ENCODE assay signal across 25 cellular contexts in genomic region chr14:69886843-69887242, GRCh38. TPM values are rescaled to one million over a fixed set of nuclear protein-coding genes. Genes with fewer than 3 reads are reported as not detected.
DNase-seq lines count a peak whose midpoint lies in the region; ATAC-seq, FAIRE-seq and TF ChIP-seq lines count a peak whose summit lies in the region.
"Had no signal": no experiment of that assay in that cellular context is flagged by ENCODE, and none has a peak within 500 bp of the region (broad histone marks: within the 10 kb centered on the region; RNA-seq: fewer than 3 reads in every experiment).

No MANE protein-coding gene starts in this region.

- DNase-seq in A549 (ENCODE audit: low read depth in 1 of 2, low spot score in 1 of 2): no peak
- DNase-seq in astrocyte of the spinal cord (ENCODE audit: low read depth, low spot score): peak; percentile 78
- DNase-seq in foreskin keratinocyte: peak in 1 of 2 donors; percentile 61
- no peak for DNase-seq in ecto neural progenitor cell (ENCODE audit: low spot score)
- DNase-seq in immature natural killer cell: no peak
- DNase-seq: activated CD4-positive, alpha-beta T cell treated with anti-CD3 and anti-CD28 coated beads for 48 hours; activated CD8-positive, alpha-beta memory T cell treated with anti-CD3 and anti-CD28 coated beads, Interleukin-2, amount 10 ng/mL, durations not matched to agents 7 days and 5 days; amniotic stem cell; DND-41; mesendoderm; NCI-H1417; NCI-H2171; NCI-H748 treated with DMSO at 0.1 percent for 48 hours; posterior cingulate gyrus; Right ventricle myocardium superior; small intestine; stimulated activated CD4-positive, alpha-beta T cell treated with anti-CD3 and anti-CD28 coated beads, Interleukin-4, amount 100 ng/mL, for 24 hours had no signal

- no peaks in the 10 kb centered on the region for H3K36me3 Mint-ChIP-seq in immature natural killer cell
- H3K36me3 Mint-ChIP-seq: activated CD8-positive, alpha-beta memory T cell treated with anti-CD3 and anti-CD28 coated beads, Interleukin-2, amount 10 ng/mL, durations not matched to agents 7 days and 5 days; natural killer cell treated with Interleukin-12 subunit alpha and Interleukin-12 subunit beta and Interleukin-15 and Interleukin-18, amount 100 ng/mL, for 72 hours had no signal

- no peak for FAIRE-seq in A549 (lab: Jason Lieb, UNC)
- FAIRE-seq: frontal cortex, small intestine had no signal

- H3K4me2 ChIP-seq in A549: peak overlapping the region; percentile 47
- H3K4me2 ChIP-seq: KMS-11 had no signal

- no peak for ATAC-seq in A549
- peak; percentile 67 for ATAC-seq in foreskin keratinocyte
- no peak for ATAC-seq in GM21619 (IDR thresholded peaks at IDR 0.05; ENCODE audit: unreplicated experiment)
- ATAC-seq in activated CD4-positive, CD25-positive, alpha-beta regulatory T cell treated with anti-CD3 and anti-CD28 coated beads, Interleukin-2, amount 50 U/mL, for 24 hours: no peak
- ATAC-seq: activated CD8-positive, alpha-beta memory T cell treated with anti-CD3 and anti-CD28 coated beads, Interleukin-2, amount 10 ng/mL, durations not matched to agents 7 days and 5 days; activated T-helper 17 cell treated with anti-CD3 and anti-CD28 coated beads, Interleukin-2, amount 50 U/mL, for 72 hours; natural killer cell treated with Interleukin-12 subunit alpha and Interleukin-12 subunit beta and Interleukin-15 and Interleukin-18, amount 100 ng/mL, for 72 hours had no signal

- H3K27ac Mint-ChIP-seq in immature natural killer cell: no peak overlapping the region
- H3K27ac Mint-ChIP-seq: activated CD8-positive, alpha-beta memory T cell treated with anti-CD3 and anti-CD28 coated beads, Interleukin-2, amount 10 ng/mL, durations not matched to agents 7 days and 5 days; activated T-helper 17 cell treated with anti-CD3 and anti-CD28 coated beads, Interleukin-2, amount 50 U/mL, for 72 hours; natural killer cell treated with Interleukin-12 subunit alpha and Interleukin-12 subunit beta and Interleukin-15 and Interleukin-18, amount 100 ng/mL, for 72 hours had no signal

- TF ChIP-seq POLR2A in A549 (IDR thresholded peaks at IDR 0.05; ENCODE audit: low read length): no peak

- H3K4me1 ChIP-seq in A549: peaks cover 29% of the 10 kb centered on the region
- peaks cover 24% of the 10 kb centered on the region for H3K4me1 ChIP-seq in HEK293 (ENCODE audit: control insufficient read depth, insufficient read depth, low read length)
- H3K4me1 ChIP-seq in foreskin keratinocyte: peaks cover 41% of the 10 kb centered on the region

- no peaks in the 10 kb centered on the region for H3K4me1 Mint-ChIP-seq in immature natural killer cell
- H3K4me1 Mint-ChIP-seq: activated CD8-positive, alpha-beta memory T cell treated with anti-CD3 and anti-CD28 coated beads, Interleukin-2, amount 10 ng/mL, durations not matched to agents 7 days and 5 days; activated T-helper 17 cell treated with anti-CD3 and anti-CD28 coated beads, Interleukin-2, amount 50 U/mL, for 72 hours had no signal

- 56% methylated on average over 1 of the region's 1 CpG for WGBS in A549 (ENCODE audit: missing lambda C conversion rate)

- TF ChIP-seq EP300 in A549 (IDR thresholded peaks at IDR 0.05): no peak

- H3K4me3 ChIP-seq in A549: no peak overlapping the region
- H3K4me3 ChIP-seq in HEK293 (ENCODE audit: low read depth, low read length): no peak overlapping the region
- no peak overlapping the region for H3K4me3 ChIP-seq in astrocyte of the spinal cord (ENCODE audit: low read depth, low read length)

- no peaks in the 10 kb centered on the region; a peak in 1 of 3 replicates for H3K36me3 ChIP-seq in HEK293 (ENCODE audit: control insufficient read depth in 2 of 2, insufficient read depth in 1 of 2, low read length in 2 of 2)

- H3K27ac ChIP-seq in A549: peak overlapping the region; percentile 47 to 55
- no peak overlapping the region for H3K27ac ChIP-seq in HEK293 (ENCODE audit: extremely low read depth, low read depth, low read length)
- peak overlapping the region; percentile 67 for H3K27ac ChIP-seq in foreskin keratinocyte
- H3K27ac ChIP-seq: KMS-11 had no signal

- in situ Hi-C loops in astrocyte of the spinal cord (cut with HindIII; ENCODE audit: low sequenced_read_pairs): no loop called here

- CTCF ChIA-PET in A549 (lab: Yijun Ruan, JAX) (interaction anchor here (1.1 to 2.1 kb wide), 3 partner anchors 9 to 141 kb away, joined by 4 to 9 read pairs (median 9); no protein-coding TSS in a partner anchor), HEK293 (lab: Yijun Ruan, JAX) (interaction anchor here (0.9 kb wide), 1 partner anchor 149 kb away, joined by 3 read pairs; no protein-coding TSS in a partner anchor)

- no peak overlapping the region for H3K4me3 Mint-ChIP-seq in immature natural killer cell
- H3K4me3 Mint-ChIP-seq: activated CD8-positive, alpha-beta memory T cell treated with anti-CD3 and anti-CD28 coated beads, Interleukin-2, amount 10 ng/mL, durations not matched to agents 7 days and 5 days; activated T-helper 17 cell treated with anti-CD3 and anti-CD28 coated beads, Interleukin-2, amount 50 U/mL, for 72 hours; natural killer cell treated with Interleukin-12 subunit alpha and Interleukin-12 subunit beta and Interleukin-15 and Interleukin-18, amount 100 ng/mL, for 72 hours had no signal

- H3K27me3 ChIP-seq in foreskin keratinocyte: no peaks in the 10 kb centered on the region

- peaks cover 2 to 14% (median 14%) of the 10 kb centered on the region in 3 donors for H3K27me3 Mint-ChIP-seq in immature natural killer cell (ENCODE audit: low read depth in 3 of 3)

- POLR2A ChIA-PET in A549 (lab: Yijun Ruan, JAX): interaction anchor here (2.0 kb wide), 1 partner anchor 8 kb away, joined by 8 read pairs; the partner anchor contains the start of gene SMOC1
- POLR2A ChIA-PET in HEK293 (lab: Yijun Ruan, JAX): no interaction called here

- no peak for TF ChIP-seq RAD21 in A549 (conservative IDR thresholded peaks at IDR 0.05 in 1 of 2, IDR thresholded peaks at IDR 0.05 in 1 of 2)

- peaks cover 0 to 2% (median 0%) of the 10 kb centered on the region in 6 donors for H3K9me3 Mint-ChIP-seq in immature natural killer cell
- H3K9me3 Mint-ChIP-seq: activated T-helper 17 cell treated with anti-CD3 and anti-CD28 coated beads, Interleukin-2, amount 50 U/mL, for 72 hours; natural killer cell treated with Interleukin-12 subunit alpha and Interleukin-12 subunit beta and Interleukin-15 and Interleukin-18, amount 100 ng/mL, for 72 hours had no signal

- peaks cover 8% of the 10 kb centered on the region; the same call in 1 of the 3 replicates for H3K9me3 ChIP-seq in A549
- no peaks in the 10 kb centered on the region for H3K9me3 ChIP-seq in HEK293 (ENCODE audit: control insufficient read depth, insufficient read depth, low read depth, low read length)

- TF ChIP-seq CTCF in A549 (IDR thresholded peaks at IDR 0.05) (no peak), HEK293 (tag by site-specific recombination; IDR thresholded peaks at IDR 0.05) (no peak), astrocyte of the spinal cord (IDR thresholded peaks at IDR 0.05; ENCODE audit: low read depth, low read length) (no peak), foreskin keratinocyte (conservative IDR thresholded peaks at IDR 0.05) (no peak)

TF ChIP-seq in HEK293, 187 proteins besides CTCF, POLR2A, EP300 and RAD21:
- TF ChIP-seq ZNF654 (tag by site-specific recombination; IDR thresholded peaks at IDR 0.05; ENCODE audit: low read depth): no peak
- peak; percentile 57; the same call in 1 of the 2 replicates for TF ChIP-seq ZNF140 (tag by site-specific recombination; IDR thresholded peaks at IDR 0.05)
- no peak for TF ChIP-seq SALL2 (tag by site-specific recombination; IDR thresholded peaks at IDR 0.05; ENCODE audit: borderline replicate concordance)
- TF ChIP-seq ZIC2 (tag by site-specific recombination; IDR thresholded peaks at IDR 0.05): no peak

RNA-seq across cellular contexts. Expression of gene SMOC1, which starts 7.6 kb away (rescaled TPM):
- polyA plus RNA-seq in A549 (2011; rRNA removed) (18.4 and 31.8 TPM in 2 replicates), A549 (2017; fragmentation: RNase III; extraction: RNeasy Plus Mini Kit Qiagen cat#74134 plus additional on column Dnase treatment) (10.0 to 13.3 TPM (median 12.2 TPM) in 3 replicates), foreskin keratinocyte (27.2 and 54.2 TPM in 2 replicates), immature natural killer cell (not detected)
- 7.6 and 10.9 TPM in 2 replicates for polyA plus RNA-seq in A549 (2012; cell fraction: cytosol; rRNA removed)
- 24.1 and 24.7 TPM in 2 replicates for polyA plus RNA-seq in A549 (2012; cell fraction: nucleus; rRNA removed)
- polyA minus RNA-seq in A549 (2011; rRNA and poly(A)+ RNA removed): 20.3 and 20.8 TPM in 2 replicates
- total RNA-seq in foreskin keratinocyte: 23.1 and 49.3 TPM in 2 replicates
- total RNA-seq: A172; activated CD8-positive, alpha-beta memory T cell treated with anti-CD3 and anti-CD28 coated beads, Interleukin-2, amount 10 ng/mL, durations not matched to agents 7 days and 5 days; activated T-helper 17 cell treated with anti-CD3 and anti-CD28 coated beads, Interleukin-2, amount 50 U/mL, for 72 hours; natural killer cell treated with Interleukin-12 subunit alpha and Interleukin-12 subunit beta and Interleukin-15 and Interleukin-18, amount 100 ng/mL, for 72 hours had no signal

Comparison
In these comparisons a context has a peak if more than half of its experiments do, and no peak if none do; other contexts are left out.
1. RNA of gene SMOC1, which starts 7.6 kb away (polyA plus RNA-seq): 27.2 to 54.2 TPM in foreskin keratinocyte and 7.6 to 31.8 TPM in A549; not detected in immature natural killer cell; every median in the first group is over 4 times any median in the second.